ENCODE assay signal across 11 cellular contexts in genomic region chr1:78987042-78987441, GRCh38. TPM values are rescaled to one million over a fixed set of nuclear protein-coding genes. Genes with fewer than 3 reads are reported as not detected.
"Had no signal": no experiment of that assay in that cellular context is flagged by ENCODE, and none has a peak within 500 bp of the region (broad histone marks: within the 10 kb centered on the region; RNA-seq: fewer than 3 reads in every experiment).

No MANE protein-coding gene starts in this region.

- H3K4me1 ChIP-seq: HAP-1 had no signal

- H3K9me3 ChIP-seq: HAP-1 had no signal

- H3K36me3 ChIP-seq: HAP-1 had no signal

- H3K4me2 ChIP-seq: KMS-11 had no signal

- H3K4me3 ChIP-seq: GM23248, HAP-1 had no signal

- H2AFZ ChIP-seq: GM23248 had no signal

- H3K27ac ChIP-seq: GM23248, HL-60, KMS-11 had no signal

- ATAC-seq: HCT116 had no signal

- DNase-seq: GM23248, GOT3, H7, HFFc6, KBM-7 had no signal

- H3K9ac ChIP-seq: GM23248, KMS-11 had no signal

RNA-seq across cellular contexts. Expression of gene ADGRL4, which starts 19.5 kb away (rescaled TPM):
- total RNA-seq: H4 had no signal
- polyA plus RNA-seq: IgD-negative memory B cell had no signal
